1 cellular context compared by ENCODE assay signal in genomic region chr4:56530269-56531148, GRCh38.
TF ChIP-seq lines count a peak whose summit lies in the region.

No MANE protein-coding gene starts in this region.

TF ChIP-seq in K562, 482 proteins besides CTCF, POLR2A, EP300 and RAD21 (continued from another document and continues in another):
- TF ChIP-seq CHD7 (IDR thresholded peaks at IDR 0.05; ENCODE audit: low read depth, low read length) (no peak), ZNF324 (CRISPR knock-in tag; IDR thresholded peaks at IDR 0.05) (no peak), CBX1 (IDR thresholded peaks at IDR 0.05; ENCODE audit: low read depth) (no peak), PTRF (tag; IDR thresholded peaks at IDR 0.05) (no peak), RUNX1 (IDR thresholded peaks at IDR 0.05; ENCODE audit: low read depth) (no peak), FOXK1 (CRISPR knock-in tag; IDR thresholded peaks at IDR 0.05; ENCODE audit: borderline replicate concordance) (no peak), CREM (IDR thresholded peaks at IDR 0.05; ENCODE audit: low read depth) (0 out of 2 replicates have a peak, but pooled peaks have one; percentile 11), ZNF436 (CRISPR knock-in tag; IDR thresholded peaks at IDR 0.05) (no peak), NR4A1 (CRISPR knock-in tag; IDR thresholded peaks at IDR 0.05) (no peak), NR4A1 (tag; IDR thresholded peaks at IDR 0.05) (no peak), SRSF1 (IDR thresholded peaks at IDR 0.05; ENCODE audit: low read depth, low read length) (no peak), NCOA2 (IDR thresholded peaks at IDR 0.05; ENCODE audit: partially characterized antibody in 2 of 2) (no peak), ZNF197 (CRISPR knock-in tag; IDR thresholded peaks at IDR 0.05; ENCODE audit: low read depth) (no peak), ZNF239 (CRISPR knock-in tag; IDR thresholded peaks at IDR 0.05) (no peak), DACH1 (IDR thresholded peaks at IDR 0.05; ENCODE audit: partially characterized antibody) (no peak), JUNB (CRISPR knock-in tag; conservative IDR thresholded peaks at IDR 0.05) (no peak), ZNF232 (CRISPR knock-in tag; IDR thresholded peaks at IDR 0.05) (no peak), ZNF398 (CRISPR knock-in tag; IDR thresholded peaks at IDR 0.05) (no peak), ELF4 (CRISPR knock-in tag; IDR thresholded peaks at IDR 0.05) (no peak), ETV5 (CRISPR knock-in tag; IDR thresholded peaks at IDR 0.05; ENCODE audit: low read depth) (0 out of 2 replicates have a peak, but pooled peaks have one; percentile 39), NELFE (IDR thresholded peaks at IDR 0.05; ENCODE audit: insufficient read depth, insufficient read length) (no peak), ARID2 (IDR thresholded peaks at IDR 0.05) (no peak)
- TF ChIP-seq, protein P1, sequence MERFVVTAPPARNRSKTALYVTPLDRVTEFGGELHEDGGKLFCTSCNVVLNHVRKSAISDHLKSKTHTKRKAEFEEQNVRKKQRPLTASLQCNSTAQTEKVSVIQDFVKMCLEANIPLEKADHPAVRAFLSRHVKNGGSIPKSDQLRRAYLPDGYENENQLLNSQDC (CRISPR knock-in tag; IDR thresholded peaks at IDR 0.05), result peak; percentile 38; the same call in 1 of the 2 replicates
- TF ChIP-seq, protein P2, sequence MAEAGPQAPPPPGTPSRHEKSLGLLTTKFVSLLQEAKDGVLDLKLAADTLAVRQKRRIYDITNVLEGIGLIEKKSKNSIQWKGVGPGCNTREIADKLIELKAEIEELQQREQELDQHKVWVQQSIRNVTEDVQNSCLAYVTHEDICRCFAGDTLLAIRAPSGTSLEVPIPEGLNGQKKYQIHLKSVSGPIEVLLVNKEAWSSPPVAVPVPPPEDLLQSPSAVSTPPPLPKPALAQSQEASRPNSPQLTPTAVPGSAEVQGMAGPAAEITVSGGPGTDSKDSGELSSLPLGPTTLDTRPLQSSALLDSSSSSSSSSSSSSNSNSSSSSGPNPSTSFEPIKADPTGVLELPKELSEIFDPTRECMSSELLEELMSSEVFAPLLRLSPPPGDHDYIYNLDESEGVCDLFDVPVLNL (CRISPR knock-in tag; IDR thresholded peaks at IDR 0.05; ENCODE audit: low read depth), result no peak
- TF ChIP-seq, protein P3, sequence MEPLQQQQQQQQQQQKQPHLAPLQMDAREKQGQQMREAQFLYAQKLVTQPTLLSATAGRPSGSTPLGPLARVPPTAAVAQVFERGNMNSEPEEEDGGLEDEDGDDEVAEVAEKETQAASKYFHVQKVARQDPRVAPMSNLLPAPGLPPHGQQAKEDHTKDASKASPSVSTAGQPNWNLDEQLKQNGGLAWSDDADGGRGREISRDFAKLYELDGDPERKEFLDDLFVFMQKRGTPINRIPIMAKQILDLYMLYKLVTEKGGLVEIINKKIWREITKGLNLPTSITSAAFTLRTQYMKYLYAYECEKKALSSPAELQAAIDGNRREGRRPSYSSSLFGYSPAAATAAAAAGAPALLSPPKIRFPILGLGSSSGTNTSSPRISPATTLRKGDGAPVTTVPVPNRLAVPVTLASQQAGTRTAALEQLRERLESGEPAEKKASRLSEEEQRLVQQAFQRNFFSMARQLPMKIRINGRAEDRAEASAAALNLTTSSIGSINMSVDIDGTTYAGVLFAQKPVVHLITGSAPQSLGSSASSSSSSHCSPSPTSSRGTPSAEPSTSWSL (CRISPR knock-in tag; IDR thresholded peaks at IDR 0.05; ENCODE audit: borderline replicate concordance), result no peak
- TF ChIP-seq, protein P4, sequence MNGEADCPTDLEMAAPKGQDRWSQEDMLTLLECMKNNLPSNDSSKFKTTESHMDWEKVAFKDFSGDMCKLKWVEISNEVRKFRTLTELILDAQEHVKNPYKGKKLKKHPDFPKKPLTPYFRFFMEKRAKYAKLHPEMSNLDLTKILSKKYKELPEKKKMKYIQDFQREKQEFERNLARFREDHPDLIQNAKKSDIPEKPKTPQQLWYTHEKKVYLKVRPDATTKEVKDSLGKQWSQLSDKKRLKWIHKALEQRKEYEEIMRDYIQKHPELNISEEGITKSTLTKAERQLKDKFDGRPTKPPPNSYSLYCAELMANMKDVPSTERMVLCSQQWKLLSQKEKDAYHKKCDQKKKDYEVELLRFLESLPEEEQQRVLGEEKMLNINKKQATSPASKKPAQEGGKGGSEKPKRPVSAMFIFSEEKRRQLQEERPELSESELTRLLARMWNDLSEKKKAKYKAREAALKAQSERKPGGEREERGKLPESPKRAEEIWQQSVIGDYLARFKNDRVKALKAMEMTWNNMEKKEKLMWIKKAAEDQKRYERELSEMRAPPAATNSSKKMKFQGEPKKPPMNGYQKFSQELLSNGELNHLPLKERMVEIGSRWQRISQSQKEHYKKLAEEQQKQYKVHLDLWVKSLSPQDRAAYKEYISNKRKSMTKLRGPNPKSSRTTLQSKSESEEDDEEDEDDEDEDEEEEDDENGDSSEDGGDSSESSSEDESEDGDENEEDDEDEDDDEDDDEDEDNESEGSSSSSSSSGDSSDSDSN (IDR thresholded peaks at IDR 0.05; ENCODE audit: borderline replicate concordance in 1 of 2, low read depth in 2 of 2, low read length in 2 of 2), result no peak
- TF ChIP-seq, protein P5, sequence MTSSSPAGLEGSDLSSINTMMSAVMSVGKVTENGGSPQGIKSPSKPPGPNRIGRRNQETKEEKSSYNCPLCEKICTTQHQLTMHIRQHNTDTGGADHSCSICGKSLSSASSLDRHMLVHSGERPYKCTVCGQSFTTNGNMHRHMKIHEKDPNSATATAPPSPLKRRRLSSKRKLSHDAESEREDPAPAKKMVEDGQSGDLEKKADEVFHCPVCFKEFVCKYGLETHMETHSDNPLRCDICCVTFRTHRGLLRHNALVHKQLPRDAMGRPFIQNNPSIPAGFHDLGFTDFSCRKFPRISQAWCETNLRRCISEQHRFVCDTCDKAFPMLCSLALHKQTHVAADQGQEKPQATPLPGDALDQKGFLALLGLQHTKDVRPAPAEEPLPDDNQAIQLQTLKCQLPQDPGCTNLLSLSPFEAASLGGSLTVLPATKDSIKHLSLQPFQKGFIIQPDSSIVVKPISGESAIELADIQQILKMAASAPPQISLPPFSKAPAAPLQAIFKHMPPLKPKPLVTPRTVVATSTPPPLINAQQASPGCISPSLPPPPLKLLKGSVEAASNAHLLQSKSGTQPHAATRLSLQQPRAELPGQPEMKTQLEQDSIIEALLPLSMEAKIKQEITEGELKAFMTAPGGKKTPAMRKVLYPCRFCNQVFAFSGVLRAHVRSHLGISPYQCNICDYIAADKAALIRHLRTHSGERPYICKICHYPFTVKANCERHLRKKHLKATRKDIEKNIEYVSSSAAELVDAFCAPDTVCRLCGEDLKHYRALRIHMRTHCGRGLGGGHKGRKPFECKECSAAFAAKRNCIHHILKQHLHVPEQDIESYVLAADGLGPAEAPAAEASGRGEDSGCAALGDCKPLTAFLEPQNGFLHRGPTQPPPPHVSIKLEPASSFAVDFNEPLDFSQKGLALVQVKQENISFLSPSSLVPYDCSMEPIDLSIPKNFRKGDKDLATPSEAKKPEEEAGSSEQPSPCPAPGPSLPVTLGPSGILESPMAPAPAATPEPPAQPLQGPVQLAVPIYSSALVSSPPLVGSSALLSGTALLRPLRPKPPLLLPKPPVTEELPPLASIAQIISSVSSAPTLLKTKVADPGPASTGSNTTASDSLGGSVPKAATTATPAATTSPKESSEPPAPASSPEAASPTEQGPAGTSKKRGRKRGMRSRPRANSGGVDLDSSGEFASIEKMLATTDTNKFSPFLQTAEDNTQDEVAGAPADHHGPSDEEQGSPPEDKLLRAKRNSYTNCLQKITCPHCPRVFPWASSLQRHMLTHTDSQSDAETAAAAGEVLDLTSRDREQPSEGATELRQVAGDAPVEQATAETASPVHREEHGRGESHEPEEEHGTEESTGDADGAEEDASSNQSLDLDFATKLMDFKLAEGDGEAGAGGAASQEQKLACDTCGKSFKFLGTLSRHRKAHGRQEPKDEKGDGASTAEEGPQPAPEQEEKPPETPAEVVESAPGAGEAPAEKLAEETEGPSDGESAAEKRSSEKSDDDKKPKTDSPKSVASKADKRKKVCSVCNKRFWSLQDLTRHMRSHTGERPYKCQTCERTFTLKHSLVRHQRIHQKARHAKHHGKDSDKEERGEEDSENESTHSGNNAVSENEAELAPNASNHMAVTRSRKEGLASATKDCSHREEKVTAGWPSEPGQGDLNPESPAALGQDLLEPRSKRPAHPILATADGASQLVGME (CRISPR knock-in tag; IDR thresholded peaks at IDR 0.05), result no peak
- TF ChIP-seq, protein P6, sequence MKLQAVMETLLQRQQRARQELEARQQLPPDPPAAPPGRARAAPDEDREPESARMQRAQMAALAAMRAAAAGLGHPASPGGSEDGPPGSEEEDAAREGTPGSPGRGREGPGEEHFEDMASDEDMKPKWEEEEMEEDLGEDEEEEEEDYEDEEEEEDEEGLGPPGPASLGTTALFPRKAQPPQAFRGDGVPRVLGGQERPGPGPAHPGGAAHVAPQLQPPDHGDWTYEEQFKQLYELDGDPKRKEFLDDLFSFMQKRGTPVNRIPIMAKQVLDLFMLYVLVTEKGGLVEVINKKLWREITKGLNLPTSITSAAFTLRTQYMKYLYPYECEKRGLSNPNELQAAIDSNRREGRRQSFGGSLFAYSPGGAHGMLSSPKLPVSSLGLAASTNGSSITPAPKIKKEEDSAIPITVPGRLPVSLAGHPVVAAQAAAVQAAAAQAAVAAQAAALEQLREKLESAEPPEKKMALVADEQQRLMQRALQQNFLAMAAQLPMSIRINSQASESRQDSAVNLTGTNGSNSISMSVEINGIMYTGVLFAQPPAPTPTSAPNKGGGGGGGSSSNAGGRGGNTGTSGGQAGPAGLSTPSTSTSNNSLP (IDR thresholded peaks at IDR 0.05; ENCODE audit: borderline replicate concordance, low read depth, low read length), result no peak
